Comparison of ENCODE assay signal across 8 cellular contexts in genomic region chr19:45645631-45646344, GRCh38. TPM values are rescaled to one million over a fixed set of nuclear protein-coding genes. Genes with fewer than 3 reads are reported as not detected.
A peak's percentile ranks its signal among the peaks of the same experiment; 100 is the strongest.
DNase-seq lines count a peak whose midpoint lies in the region; ATAC-seq and TF ChIP-seq lines count a peak whose summit lies in the region.

No MANE protein-coding gene starts in this region.

- H2AK5ac ChIP-seq in neuronal stem cell (ENCODE audit: low read depth, low read length), result no peak overlapping the region

- H3K9me3 Mint-ChIP-seq in activated naive CD4-positive, alpha-beta T cell treated with anti-CD3 and anti-CD28 coated beads for 36 hours, result no peaks in the 10 kb centered on the region

- H3K4me1 Mint-ChIP-seq in activated naive CD4-positive, alpha-beta T cell treated with anti-CD3 and anti-CD28 coated beads for 36 hours (ENCODE audit: low read depth), result peaks cover 31% of the 10 kb centered on the region

- no peak overlapping the region for H4K91ac ChIP-seq in neuronal stem cell (ENCODE audit: low read depth, low read length, poor library complexity)

- DNase-seq in NCI-H2107 treated with DMSO at 0.1 percent for 48 hours (lab: John Stamatoyannopoulos, UW; ENCODE audit: unreplicated experiment) (peak; percentile 4), NCI-H2107 (lab: John Stamatoyannopoulos, UW) (no peak), KBM-7 (peak; percentile 94), SHP77 (lab: John Stamatoyannopoulos, UW) (peak; percentile 93 to 95), neuronal stem cell (ENCODE audit: low spot score) (no peak), suprapubic skin (ENCODE audit: low spot score in 2 of 2) (peak; percentile 78 to 86)
- peak; percentile 88 for DNase-seq in activated naive CD4-positive, alpha-beta T cell treated with anti-CD3 and anti-CD28 coated beads for 36 hours

- CTCF ChIA-PET in activated naive CD4-positive, alpha-beta T cell treated with anti-CD3 and anti-CD28 coated beads for 36 hours (lab: Charles Lee), result interaction anchor here (1.0 to 2.9 kb wide), 3 partner anchors 87 to 151 kb away, joined by 3 to 8 read pairs (median 5); partner anchors contain the start of gene SIX5

- no peak overlapping the region for H2BK120ac ChIP-seq in neuronal stem cell (ENCODE audit: low read depth, low read length)

- peaks cover 0 to 46% (median 10%) of the 10 kb centered on the region in 3 donors for H3K4me1 ChIP-seq in gastroesophageal sphincter
- H3K4me1 ChIP-seq in neuronal stem cell (ENCODE audit: control insufficient read depth in 2 of 2, insufficient read depth in 1 of 2, low read depth in 1 of 2, low read length in 2 of 2), result peaks cover 7 to 19% of the 10 kb centered on the region in 2 donors
- peaks cover 37% of the 10 kb centered on the region for H3K4me1 ChIP-seq in suprapubic skin

- peak; percentile 79 for ATAC-seq in gastroesophageal sphincter

- H3K9ac ChIP-seq in neuronal stem cell (ENCODE audit: low read depth, low read length, poor library complexity), result no peak overlapping the region

- TF ChIP-seq POLR2A in gastroesophageal sphincter (IDR thresholded peaks at IDR 0.05) (no peak), suprapubic skin (IDR thresholded peaks at IDR 0.05) (no peak)

- TF ChIP-seq CTCF in gastroesophageal sphincter (IDR thresholded peaks at IDR 0.05) (no peak), suprapubic skin (IDR thresholded peaks at IDR 0.05) (no peak)

- no peak overlapping the region for H3K14ac ChIP-seq in neuronal stem cell (ENCODE audit: low read length)

- no peak overlapping the region for H3K23ac ChIP-seq in neuronal stem cell (ENCODE audit: low read depth, low read length, poor library complexity)

- peaks cover 3% of the 10 kb centered on the region for H3K27me3 Mint-ChIP-seq in activated naive CD4-positive, alpha-beta T cell treated with anti-CD3 and anti-CD28 coated beads for 36 hours (ENCODE audit: low read depth)

- H3K18ac ChIP-seq in neuronal stem cell (ENCODE audit: low read length), result no peak overlapping the region

- intact Hi-C loops in activated naive CD4-positive, alpha-beta T cell treated with anti-CD3 and anti-CD28 coated beads for 36 hours (cut with micrococcal nuclease), result loop anchor here (10.0 kb wide), 1 partner anchor 201 kb away; no protein-coding TSS in a partner anchor

- peaks cover 5% of the 10 kb centered on the region for H3K36me3 Mint-ChIP-seq in activated naive CD4-positive, alpha-beta T cell treated with anti-CD3 and anti-CD28 coated beads for 36 hours (ENCODE audit: low read depth)

- H3K27me3 ChIP-seq in gastroesophageal sphincter (peaks cover 67% of the 10 kb centered on the region), neuronal stem cell (ENCODE audit: control insufficient read depth in 3 of 3, insufficient read depth in 3 of 3, low read depth in 1 of 3, low read length in 3 of 3) (peaks cover 0 to 19% (median 6%) of the 10 kb centered on the region in 3 experiments), suprapubic skin (peaks cover 20% of the 10 kb centered on the region)

- H3K36me3 ChIP-seq in gastroesophageal sphincter (no peaks in the 10 kb centered on the region), neuronal stem cell (replicated peaks in 1 of 2; ENCODE audit: control insufficient read depth in 2 of 2, insufficient read depth in 2 of 2, low read length in 2 of 2) (no peaks in the 10 kb centered on the region), suprapubic skin (no peaks in the 10 kb centered on the region)

- H2AFZ ChIP-seq in neuronal stem cell (ENCODE audit: low read length), result peak overlapping the region; percentile 83

- H3K9me3 ChIP-seq in gastroesophageal sphincter (no peaks in the 10 kb centered on the region), neuronal stem cell (replicated peaks in 1 of 2; ENCODE audit: control insufficient read depth in 2 of 2, insufficient read depth in 1 of 2, low read depth in 1 of 2, low read length in 2 of 2) (no peaks in the 10 kb centered on the region), suprapubic skin (no peaks in the 10 kb centered on the region)

- H3K79me1 ChIP-seq in neuronal stem cell (ENCODE audit: low read depth, low read length), result no peaks in the 10 kb centered on the region

- WGBS in gastroesophageal sphincter (ENCODE audit: low coverage in 1 of 2), 2 donors, result 0 to 2% methylated on average over 13 to 17 of the region's 27 CpGs
- no CpG with 5 or more reads among the region's 27 CpGs for WGBS in neuronal stem cell (ENCODE audit: extremely low coverage in 2 of 2, insufficient read length in 2 of 2, insufficient replicate concordance in 1 of 2), 2 donors
- 1% methylated on average over 23 of the region's 27 CpGs for WGBS in suprapubic skin

- no peak overlapping the region for H4K8ac ChIP-seq in neuronal stem cell (ENCODE audit: low read depth, low read length)

- H2BK12ac ChIP-seq in neuronal stem cell (ENCODE audit: low read length), result peak overlapping the region; percentile 10

- no peak overlapping the region for H2BK15ac ChIP-seq in neuronal stem cell (ENCODE audit: low read length)

- peak overlapping the region; percentile 57 for H3K4me2 ChIP-seq in neuronal stem cell (ENCODE audit: insufficient read depth, low read length, poor library complexity, severe bottlenecking)

- peak overlapping the region; percentile 63 for H3K27ac Mint-ChIP-seq in activated naive CD4-positive, alpha-beta T cell treated with anti-CD3 and anti-CD28 coated beads for 36 hours

- in situ Hi-C loops in KBM-7 (cut with MboI; ENCODE audit: low pct_unique_long_range_greater_than_20kb, low sequenced_read_pairs), result no loop called here

- H3K27ac ChIP-seq in gastroesophageal sphincter (peak overlapping the region in 1 of 4 donors; percentile 7), neuronal stem cell (replicated peaks; ENCODE audit: low read length) (no peak overlapping the region), suprapubic skin (no peak overlapping the region)

- peak overlapping the region; percentile 78 for H3K4me3 Mint-ChIP-seq in activated naive CD4-positive, alpha-beta T cell treated with anti-CD3 and anti-CD28 coated beads for 36 hours

- no peak overlapping the region for H2BK5ac ChIP-seq in neuronal stem cell (ENCODE audit: low read length)

- no peak overlapping the region for H3K4ac ChIP-seq in neuronal stem cell (ENCODE audit: low read length)

- TF ChIP-seq EP300 in gastroesophageal sphincter (IDR thresholded peaks at IDR 0.05) (no peak), suprapubic skin (IDR thresholded peaks at IDR 0.05) (no peak)

- H3K4me3 ChIP-seq in gastroesophageal sphincter (peak overlapping the region; percentile 15 to 38), neuronal stem cell (ENCODE audit: low read length in 2 of 2) (peak overlapping the region; percentile 25 to 34), suprapubic skin (peak overlapping the region; percentile 27)

RNA-seq across cellular contexts. Expression of gene EML2, which starts 6.6 kb away (rescaled TPM):
- 100 to 1,000 TPM; 145 to 159 TPM for total RNA-seq in activated naive CD4-positive, alpha-beta T cell treated with anti-CD3 and anti-CD28 coated beads for 36 hours
- 10 to 100 TPM; 18.3 to 29.2 (median 18.9) TPM for total RNA-seq in gastroesophageal sphincter
- 8.1 TPM for polyA plus RNA-seq in neuronal stem cell (2013, experiment 1 of 2)
- polyA plus RNA-seq in neuronal stem cell (2013, experiment 2 of 2), result 8.1 TPM
- total RNA-seq in suprapubic skin, result 100 to 1,000 TPM in 1 of 4 donors, 10 to 100 TPM in 3; 60.0 to 112 (median 74.8) TPM

RNA-seq across cellular contexts. Expression of gene GIPR, which starts 22.2 kb away (rescaled TPM):
- total RNA-seq in activated naive CD4-positive, alpha-beta T cell treated with anti-CD3 and anti-CD28 coated beads for 36 hours, result 1 to 10 TPM; 1.8 to 2.3 TPM
- total RNA-seq in gastroesophageal sphincter (under 1 TPM in 1 of 4 donors, not detected in 3; 0.54 TPM), suprapubic skin (10 to 100 TPM in 1 of 4 donors, 1 to 10 TPM in 2, under 1 TPM in 1; 0.95 to 11.2 (median 1.6) TPM)
- 0.17 TPM for polyA plus RNA-seq in neuronal stem cell (2013, experiment 1 of 2)
- polyA plus RNA-seq in neuronal stem cell (2013, experiment 2 of 2), result 0.03 TPM

RNA-seq across cellular contexts. Expression of gene GPR4, which starts 43.8 kb away (rescaled TPM):
- total RNA-seq in activated naive CD4-positive, alpha-beta T cell treated with anti-CD3 and anti-CD28 coated beads for 36 hours, result not detected
- total RNA-seq in gastroesophageal sphincter, result 1 to 10 TPM in 3 of 4 donors, under 1 TPM in 1; 0.62 to 4.4 (median 2.8) TPM
- 0.04 TPM for polyA plus RNA-seq in neuronal stem cell (2013, experiment 1 of 2)
- polyA plus RNA-seq in neuronal stem cell (2013, experiment 2 of 2), result 0.06 TPM
- total RNA-seq in suprapubic skin, result 1 to 10 TPM in 2 of 4 donors, under 1 TPM in 2; 0.49 to 2.4 (median 1.6) TPM

RNA-seq across cellular contexts. Expression of gene SNRPD2, which starts 46.0 kb away (rescaled TPM):
- total RNA-seq in activated naive CD4-positive, alpha-beta T cell treated with anti-CD3 and anti-CD28 coated beads for 36 hours, result 100 to 1,000 TPM; 976 to 988 TPM
- total RNA-seq in gastroesophageal sphincter (100 to 1,000 TPM; 113 to 201 (median 152) TPM), suprapubic skin (100 to 1,000 TPM in 3 of 4 donors, 10 to 100 TPM in 1; 80.9 to 160 (median 146) TPM)
- 2,162 TPM for polyA plus RNA-seq in neuronal stem cell (2013, experiment 1 of 2)
- polyA plus RNA-seq in neuronal stem cell (2013, experiment 2 of 2), result 2,125 TPM

RNA-seq across cellular contexts. Expression of gene QPCTL, which starts 46.7 kb away (rescaled TPM):
- 10 to 100 TPM; 12.0 to 14.1 TPM for total RNA-seq in activated naive CD4-positive, alpha-beta T cell treated with anti-CD3 and anti-CD28 coated beads for 36 hours
- total RNA-seq in gastroesophageal sphincter, result 1 to 10 TPM; 2.7 to 6.6 (median 4.2) TPM
- polyA plus RNA-seq in neuronal stem cell (2013, experiment 1 of 2), result 9.8 TPM
- 10.3 TPM for polyA plus RNA-seq in neuronal stem cell (2013, experiment 2 of 2)
- total RNA-seq in suprapubic skin, result 10 to 100 TPM in 1 of 4 donors, 1 to 10 TPM in 3; 5.9 to 11.4 (median 8.4) TPM

Comparison
In these comparisons a context has a peak if more than half of its experiments do, and no peak if none do; other contexts are left out.
1. DNase-seq: peak in NCI-H2107 treated with DMSO at 0.1 percent for 48 hours (single experiment), KBM-7 (single experiment), SHP77 (2 of 2), activated naive CD4-positive, alpha-beta T cell treated with anti-CD3 and anti-CD28 coated beads for 36 hours (single experiment) and suprapubic skin (2 of 2); none in NCI-H2107 (single experiment) and neuronal stem cell (single experiment).
2. Peak in every context shown above with its lines, with median percentiles within 50 percentile points of each other: H3K4me3 ChIP-seq.